ENCODE assay signal across 10 cellular contexts in genomic region chr17:64001763-64002529, GRCh38. TPM values are rescaled to one million over a fixed set of nuclear protein-coding genes. Genes with fewer than 3 reads are reported as not detected.
DNase-seq lines count a peak whose midpoint lies in the region; ATAC-seq and TF ChIP-seq lines count a peak whose summit lies in the region.
"Had no signal": no experiment of that assay in that cellular context is flagged by ENCODE, and none has a peak within 500 bp of the region (broad histone marks: within the 10 kb centered on the region; RNA-seq: fewer than 3 reads in every experiment).

No MANE protein-coding gene starts in this region.

- H3K4me2 ChIP-seq in osteoblast (ENCODE audit: insufficient read depth, low read length), result no peak overlapping the region

- no peak for TF ChIP-seq CTCF in RWPE2 (IDR thresholded peaks at IDR 0.05; ENCODE audit: poor library complexity, severe bottlenecking)
- TF ChIP-seq CTCF in fibroblast of mammary gland (conservative IDR thresholded peaks at IDR 0.05; ENCODE audit: control insufficient read depth, insufficient read depth, low read depth, low read length), result no peak
- TF ChIP-seq CTCF in osteoblast (IDR thresholded peaks at IDR 0.05; ENCODE audit: extremely low read depth, low read depth, low read length), result no peak

- H3K4me3 ChIP-seq in CD4-positive, CD25-positive, alpha-beta regulatory T cell (ENCODE audit: low read depth, low read length), result no peak overlapping the region
- H3K4me3 ChIP-seq in RWPE2 (ENCODE audit: severe bottlenecking), result no peak overlapping the region
- H3K4me3 ChIP-seq in fibroblast of mammary gland (ENCODE audit: control insufficient read depth, low read depth, low read length), result no peak overlapping the region
- H3K4me3 ChIP-seq in osteoblast (ENCODE audit: insufficient read depth, low read length), result no peak overlapping the region

- no peaks in the 10 kb centered on the region for H3K9me3 ChIP-seq in CD4-positive, CD25-positive, alpha-beta regulatory T cell (ENCODE audit: control insufficient read depth in 2 of 2, low read length in 2 of 2)
- no peaks in the 10 kb centered on the region for H3K9me3 ChIP-seq in RWPE2 (ENCODE audit: severe bottlenecking)
- no peaks in the 10 kb centered on the region for H3K9me3 ChIP-seq in osteoblast (ENCODE audit: low read depth, low read length)

- H3K36me3 Mint-ChIP-seq in CD4-positive, CD25-positive, alpha-beta regulatory T cell, result peaks cover 10% of the 10 kb centered on the region
- H3K36me3 Mint-ChIP-seq: activated naive CD4-positive, alpha-beta T cell treated with anti-CD3 and anti-CD28 coated beads, Interleukin-2, amount 50 U/mL, for 72 hours had no signal

- H3K4me3 Mint-ChIP-seq in CD4-positive, CD25-positive, alpha-beta regulatory T cell, result peak overlapping the region in 3 of 4 donors; percentile 18 to 38 (median 22)

- H3K27ac Mint-ChIP-seq in CD4-positive, CD25-positive, alpha-beta regulatory T cell, result no peak overlapping the region

- no peak for DNase-seq in CD4-positive, CD25-positive, alpha-beta regulatory T cell
- peak; percentile 68 for DNase-seq in RWPE2 (ENCODE audit: low spot score)
- DNase-seq in fibroblast of mammary gland (ENCODE audit: low read depth), result peak; percentile 75
- DNase-seq in osteoblast (ENCODE audit: insufficient read length, low spot score, missing footprints), result peak; percentile 91
- DNase-seq in NCI-H1092 (lab: John Stamatoyannopoulos, UW), result no peak
- no peak for DNase-seq in HEK293T (ENCODE audit: extremely low spot score)
- no peak for DNase-seq in NCI-H1417 (lab: John Stamatoyannopoulos, UW)
- DNase-seq in epidermal melanocyte (ENCODE audit: insufficient read length, low spot score), result no peak
- DNase-seq: NCI-H524 had no signal

- H2AFZ ChIP-seq in osteoblast (ENCODE audit: low read length), result peak overlapping the region; percentile 78

- H4K20me1 ChIP-seq in osteoblast (ENCODE audit: insufficient read depth, low read length), result no peaks in the 10 kb centered on the region

- no peak for ATAC-seq in CD4-positive, CD25-positive, alpha-beta regulatory T cell (ENCODE audit: low read depth in 2 of 2)
- ATAC-seq in RWPE2 (ENCODE audit: low read depth), result no peak
- ATAC-seq: activated naive CD4-positive, alpha-beta T cell treated with anti-CD3 and anti-CD28 coated beads, Interleukin-2, amount 50 U/mL, for 72 hours had no signal

- H3K79me2 ChIP-seq in osteoblast (ENCODE audit: insufficient read depth, low read length), result no peaks in the 10 kb centered on the region

- H3K4me1 Mint-ChIP-seq in CD4-positive, CD25-positive, alpha-beta regulatory T cell, result peaks cover 5 to 45% (median 19%) of the 10 kb centered on the region in 4 donors

- H3K36me3 ChIP-seq in CD4-positive, CD25-positive, alpha-beta regulatory T cell (ENCODE audit: control insufficient read depth, insufficient read depth, low read length), result peaks cover 50% of the 10 kb centered on the region
- H3K36me3 ChIP-seq in RWPE2 (ENCODE audit: low read depth) (no peaks in the 10 kb centered on the region), osteoblast (ENCODE audit: insufficient read depth, low read length) (no peaks in the 10 kb centered on the region)

- peaks cover 29% of the 10 kb centered on the region for H3K4me1 ChIP-seq in CD4-positive, CD25-positive, alpha-beta regulatory T cell (ENCODE audit: control insufficient read depth, insufficient read depth, low read length, poor library complexity, severe bottlenecking)
- H3K4me1 ChIP-seq in RWPE2 (ENCODE audit: insufficient read depth, poor library complexity, severe bottlenecking), result no peaks in the 10 kb centered on the region
- H3K4me1 ChIP-seq in osteoblast (ENCODE audit: insufficient read depth, low read length), result peaks cover 20% of the 10 kb centered on the region

- CTCF ChIA-PET in HEK293T (lab: Yijun Ruan, JAX), result interaction anchor here (0.7 to 1.3 kb wide), 3 partner anchors 12 to 40 kb away, joined by 3 to 5 read pairs (median 3); no protein-coding TSS in a partner anchor

- H3K27ac ChIP-seq in CD4-positive, CD25-positive, alpha-beta regulatory T cell (ENCODE audit: insufficient read depth, low read length, poor library complexity, severe bottlenecking), result no peak overlapping the region
- H3K27ac ChIP-seq in RWPE2 (ENCODE audit: poor library complexity, severe bottlenecking) (no peak overlapping the region), osteoblast (ENCODE audit: low read depth, low read length) (no peak overlapping the region)

- POLR2A ChIA-PET in HEK293T (lab: Yijun Ruan, JAX), result no interaction called here

- H3K27me3 ChIP-seq in CD4-positive, CD25-positive, alpha-beta regulatory T cell (ENCODE audit: control insufficient read depth, insufficient read depth, low read length), result no peaks in the 10 kb centered on the region
- H3K27me3 ChIP-seq in RWPE2 (ENCODE audit: insufficient read depth, poor library complexity, severe bottlenecking) (no peaks in the 10 kb centered on the region), osteoblast (ENCODE audit: insufficient read depth, low read length) (peaks cover 15% of the 10 kb centered on the region)

- peaks cover 11% of the 10 kb centered on the region for H3K27me3 Mint-ChIP-seq in CD4-positive, CD25-positive, alpha-beta regulatory T cell

- no peaks in the 10 kb centered on the region for H3K9me3 Mint-ChIP-seq in CD4-positive, CD25-positive, alpha-beta regulatory T cell
- H3K9me3 Mint-ChIP-seq: activated naive CD4-positive, alpha-beta T cell treated with anti-CD3 and anti-CD28 coated beads, Interleukin-2, amount 50 U/mL, for 72 hours had no signal

TF ChIP-seq in HEK293T, 16 proteins besides CTCF, POLR2A, EP300 and RAD21:
- TF ChIP-seq LEF1 (IDR thresholded peaks at IDR 0.05; ENCODE audit: borderline replicate concordance), result no peak
- TF ChIP-seq L3MBTL2 (conservative IDR thresholded peaks at IDR 0.05), result no peak
- no peak for TF ChIP-seq FOXM1 (IDR thresholded peaks at IDR 0.05; ENCODE audit: borderline replicate concordance)
- no peak for TF ChIP-seq TARDBP (IDR thresholded peaks at IDR 0.05)
- TF ChIP-seq ZNF384 (IDR thresholded peaks at IDR 0.05), result no peak
- no peak for TF ChIP-seq ARNT (IDR thresholded peaks at IDR 0.05)
- no peak for TF ChIP-seq FOXK2 (IDR thresholded peaks at IDR 0.05)
- TF ChIP-seq SP1 (IDR thresholded peaks at IDR 0.05), result no peak
- TF ChIP-seq PKNOX1 (IDR thresholded peaks at IDR 0.05), result no peak
- no peak for TF ChIP-seq CTBP1 (IDR thresholded peaks at IDR 0.05; ENCODE audit: borderline replicate concordance)
- TF ChIP-seq ELF4 (IDR thresholded peaks at IDR 0.05), result no peak
- no peak for TF ChIP-seq SUZ12 (IDR thresholded peaks at IDR 0.05)
- no peak for TF ChIP-seq FOXA1 (IDR thresholded peaks at IDR 0.05)
- no peak for TF ChIP-seq BHLHE40 (IDR thresholded peaks at IDR 0.05; ENCODE audit: borderline replicate concordance)
- TF ChIP-seq NFRKB (IDR thresholded peaks at IDR 0.05), result no peak
- no peak for TF ChIP-seq HDGF (IDR thresholded peaks at IDR 0.05; ENCODE audit: borderline replicate concordance)

RNA-seq across cellular contexts. Expression of gene PRR29, which starts 3.8 kb away (rescaled TPM):
- total RNA-seq in CD4-positive, CD25-positive, alpha-beta regulatory T cell, result 0.52 TPM
- 1 to 10 TPM; 3.9 to 6.9 (median 6.2) TPM for polyA plus RNA-seq in CD4-positive, CD25-positive, alpha-beta regulatory T cell
- 0.36 and 0.88 TPM in 2 replicates for total RNA-seq in osteoblast

RNA-seq across cellular contexts. Expression of gene ICAM2, which starts 18.5 kb away (rescaled TPM):
- 106 TPM for total RNA-seq in CD4-positive, CD25-positive, alpha-beta regulatory T cell
- polyA plus RNA-seq in CD4-positive, CD25-positive, alpha-beta regulatory T cell, result 100 to 1,000 TPM; 465 to 625 (median 548) TPM
- total RNA-seq in osteoblast, result 6.5 and 8.5 TPM in 2 replicates

RNA-seq across cellular contexts. Expression of gene SCN4A, which starts 29.2 kb away (rescaled TPM):
- not detected for total RNA-seq in CD4-positive, CD25-positive, alpha-beta regulatory T cell
- polyA plus RNA-seq in CD4-positive, CD25-positive, alpha-beta regulatory T cell, result not detected
- under 0.01 TPM in 1 of 2 replicates, not detected in the other for total RNA-seq in osteoblast

Comparison
In these comparisons a context has a peak if more than half of its experiments do, and no peak if none do; other contexts are left out.
1. DNase-seq: peak in RWPE2 (single experiment), fibroblast of mammary gland (single experiment) and osteoblast (single experiment); none in CD4-positive, CD25-positive, alpha-beta regulatory T cell (0 of 3), NCI-H1092 (single experiment), HEK293T (single experiment), NCI-H1417 (0 of 3) and epidermal melanocyte (single experiment).
2. RNA of gene ICAM2, which starts 18.5 kb away (total RNA-seq): 106 TPM in CD4-positive, CD25-positive, alpha-beta regulatory T cell (single experiment); 6.5 to 8.5 TPM in osteoblast; every median in the first group is over 10 times any median in the second.